1 cellular context compared by ENCODE assay signal in the genomic region with DNA sequence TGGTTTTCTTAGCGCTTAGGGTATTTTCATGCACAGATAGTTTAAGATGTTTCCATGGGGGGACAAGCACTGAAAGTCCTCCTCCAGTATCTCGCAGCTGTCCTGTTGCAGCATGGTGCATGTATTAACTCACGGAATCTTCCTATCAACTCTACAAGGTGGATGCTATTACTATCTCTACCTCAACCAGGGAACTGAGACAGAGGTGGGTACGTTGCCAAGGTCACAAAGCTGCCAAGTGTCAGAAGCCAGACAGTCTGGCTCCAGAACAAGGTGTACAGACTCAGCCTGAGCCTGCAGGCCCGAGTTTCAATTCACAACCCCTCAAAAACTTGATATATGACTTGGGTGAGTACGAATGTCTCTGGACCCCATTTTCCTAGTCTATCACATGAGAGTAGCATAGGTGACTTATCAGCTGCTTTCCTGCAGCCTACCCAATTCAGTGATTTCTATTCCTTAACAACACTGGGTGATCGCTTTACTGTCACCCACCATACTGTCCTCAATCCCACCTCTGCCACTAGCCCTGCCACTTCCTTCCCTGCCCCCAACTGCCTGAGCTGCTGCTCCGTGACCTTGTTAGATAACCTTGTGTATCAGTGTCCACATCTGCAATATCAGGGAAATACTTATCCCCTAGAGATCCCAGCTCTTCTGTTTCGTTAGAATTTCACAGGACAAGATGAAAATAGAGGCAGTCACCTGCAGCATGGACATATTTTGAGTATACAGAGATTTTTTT.
TF ChIP-seq lines count a peak whose summit lies in the region.

No MANE protein-coding gene starts in this region.

TF ChIP-seq in IMR-90, 13 proteins besides CTCF, POLR2A, EP300 and RAD21 (continued from another document):
- TF ChIP-seq, protein P1, sequence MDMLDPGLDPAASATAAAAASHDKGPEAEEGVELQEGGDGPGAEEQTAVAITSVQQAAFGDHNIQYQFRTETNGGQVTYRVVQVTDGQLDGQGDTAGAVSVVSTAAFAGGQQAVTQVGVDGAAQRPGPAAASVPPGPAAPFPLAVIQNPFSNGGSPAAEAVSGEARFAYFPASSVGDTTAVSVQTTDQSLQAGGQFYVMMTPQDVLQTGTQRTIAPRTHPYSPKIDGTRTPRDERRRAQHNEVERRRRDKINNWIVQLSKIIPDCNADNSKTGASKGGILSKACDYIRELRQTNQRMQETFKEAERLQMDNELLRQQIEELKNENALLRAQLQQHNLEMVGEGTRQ (IDR thresholded peaks at IDR 0.05; ENCODE audit: low read depth, low read length) = no peak
- no peak for TF ChIP-seq MAZ (IDR thresholded peaks at IDR 0.05; ENCODE audit: borderline replicate concordance, low read depth, low read length)
- TF ChIP-seq BHLHE40 (IDR thresholded peaks at IDR 0.05; ENCODE audit: low read depth, low read length) = no peak
- TF ChIP-seq CHD1 (IDR thresholded peaks at IDR 0.05; ENCODE audit: low read depth, low read length) = no peak
